10 cellular contexts compared by ENCODE assay signal in the genomic region with DNA sequence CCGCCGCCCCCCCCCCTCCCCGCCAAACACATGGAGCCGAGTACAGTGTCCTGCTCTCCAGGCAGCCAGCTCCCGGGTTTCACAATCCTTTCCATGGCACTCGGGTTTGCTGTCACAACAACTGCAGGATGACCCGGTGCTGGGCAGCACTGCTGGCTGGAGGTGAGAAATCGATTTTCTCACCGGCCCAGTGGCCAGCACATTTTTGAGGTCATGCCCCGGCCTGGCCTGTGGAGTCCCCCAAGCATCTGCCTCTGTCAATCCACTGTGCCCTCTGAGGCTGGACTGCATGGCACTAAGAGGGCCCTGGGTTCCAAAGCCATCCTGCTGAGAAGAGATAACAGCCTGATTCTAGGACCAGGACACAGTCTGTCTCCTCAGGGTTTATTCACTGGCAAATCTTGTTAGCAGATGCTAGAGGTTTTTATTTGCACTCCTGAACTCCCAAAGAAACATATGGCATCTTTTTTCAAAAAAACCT.
DNase-seq lines count a peak whose midpoint lies in the region; ATAC-seq and TF ChIP-seq lines count a peak whose summit lies in the region.
"Had no signal": no experiment of that assay in that cellular context is flagged by ENCODE, and none has a peak within 500 bp of the region (broad histone marks: within the 10 kb centered on the region; RNA-seq: fewer than 3 reads in every experiment).

No MANE protein-coding gene starts in this region.

- BruUV-seq in OCI-LY7 (replicated peaks; lab: Mats Ljungman, UMichigan), result no TSS peak

- H3K4me3 ChIP-seq in OCI-LY7 (ENCODE audit: low read depth, low read length, poor library complexity, severe bottlenecking), result no peak overlapping the region
- H3K4me3 ChIP-seq in fibroblast of villous mesenchyme (ENCODE audit: low read depth, low read length), result no peak overlapping the region
- no peak overlapping the region for H3K4me3 ChIP-seq in skeletal muscle tissue (ENCODE audit: low read length in 3 of 3)
- no peak overlapping the region for H3K4me3 ChIP-seq in HAP-1

- H3K36me3 ChIP-seq in OCI-LY7 (ENCODE audit: insufficient read depth, low read length) (peaks cover 76% of the 10 kb centered on the region), skeletal muscle tissue (ENCODE audit: control insufficient read depth in 3 of 3, insufficient read depth in 3 of 3, low read length in 3 of 3) (peaks cover 0 to 4% (median 3%) of the 10 kb centered on the region in 3 donors), HAP-1 (replicated peaks) (no peaks in the 10 kb centered on the region)

- no peaks in the 10 kb centered on the region for H3K27me3 Mint-ChIP-seq in naive thymus-derived CD8-positive, alpha-beta T cell

- peak overlapping the region in 5 of 10 donors; percentile 15 to 96 (median 33) for H3K27ac Mint-ChIP-seq in naive thymus-derived CD8-positive, alpha-beta T cell

- H3K9me2 ChIP-seq in OCI-LY7 (ENCODE audit: insufficient read depth, low read length), result no peaks in the 10 kb centered on the region

- CTCF ChIA-PET in OCI-LY7 (lab: Charles Lee; ENCODE audit: unreplicated experiment), result interaction anchor here (1.4 kb wide), 1 partner anchor 182 kb away, joined by 5 read pairs; no protein-coding TSS in a partner anchor

- no peak overlapping the region for H3K9ac ChIP-seq in skeletal muscle tissue (ENCODE audit: low read depth in 1 of 3, low read length in 3 of 3)

- peak overlapping the region in 1 of 10 donors; percentile 24 for H3K4me3 Mint-ChIP-seq in naive thymus-derived CD8-positive, alpha-beta T cell

- DNase-seq in GM13977 (ENCODE audit: low spot score) (peak; percentile 31), OCI-LY7 (ENCODE audit: low spot score) (no peak), fibroblast of villous mesenchyme (ENCODE audit: low read depth) (peak; percentile 27), SW 1271 (lab: John Stamatoyannopoulos, UW) (no peak), HAP-1 (ENCODE audit: low spot score in 2 of 2) (no peak)
- DNase-seq in naive thymus-derived CD8-positive, alpha-beta T cell, result no peak
- DNase-seq: activated CD4-positive, alpha-beta T cell treated with anti-CD3 and anti-CD28 coated beads, Interleukin-2, amount 50 U/mL, for 48 hours; GOT3; NCI-H748 treated with DMSO at 0.1 percent for 48 hours had no signal

- TF ChIP-seq CTCF in GM13977 (IDR thresholded peaks at IDR 0.05; ENCODE audit: extremely low read depth, insufficient read depth, missing control alignments), result no peak
- TF ChIP-seq CTCF in OCI-LY7 (conservative IDR thresholded peaks at IDR 0.05; ENCODE audit: low read length), result no peak
- TF ChIP-seq CTCF in fibroblast of villous mesenchyme (IDR thresholded peaks at IDR 0.05; ENCODE audit: insufficient read depth, low read depth, low read length), result no peak

- H3K9me3 ChIP-seq in OCI-LY7 (ENCODE audit: low read length) (no peaks in the 10 kb centered on the region), skeletal muscle tissue (ENCODE audit: control insufficient read depth in 3 of 3, low read length in 3 of 3) (no peaks in the 10 kb centered on the region), HAP-1 (no peaks in the 10 kb centered on the region)

- no peaks in the 10 kb centered on the region for H4K20me1 ChIP-seq in OCI-LY7 (ENCODE audit: insufficient read depth, low read length)

- H3K4me1 Mint-ChIP-seq in naive thymus-derived CD8-positive, alpha-beta T cell, result peaks cover 12 to 79% (median 33%) of the 10 kb centered on the region in 4 donors

- in situ Hi-C loops in GM13977 (cut with MboI; ENCODE audit: low pct_unique_long_range_greater_than_20kb, low sequenced_read_pairs, unreplicated experiment) (no loop called here), HAP-1 (cut with MboI; ENCODE audit: low sequenced_read_pairs) (no loop called here)

- H3K27ac ChIP-seq in OCI-LY7 (ENCODE audit: low read depth, low read length, poor library complexity, severe bottlenecking) (peak overlapping the region; percentile 78), skeletal muscle tissue (ENCODE audit: low read depth, low read length) (peak overlapping the region; percentile 75)

- peaks cover 65% of the 10 kb centered on the region for H3K4me1 ChIP-seq in OCI-LY7 (ENCODE audit: insufficient read depth, low read length, poor library complexity, severe bottlenecking)
- H3K4me1 ChIP-seq in skeletal muscle tissue (ENCODE audit: control insufficient read depth in 3 of 3, insufficient read depth in 3 of 3, low read length in 3 of 3), result peaks cover 16 to 25% (median 24%) of the 10 kb centered on the region in 3 donors
- H3K4me1 ChIP-seq in HAP-1, result no peaks in the 10 kb centered on the region

- intact Hi-C loops in OCI-LY7 (cut with micrococcal nuclease; ENCODE audit: unreplicated experiment), result no loop called here

- no peak overlapping the region for H3K4me2 ChIP-seq in OCI-LY7 (ENCODE audit: low read length)

- no peak for ATAC-seq in naive thymus-derived CD8-positive, alpha-beta T cell

- H3K27me3 ChIP-seq in skeletal muscle tissue (ENCODE audit: control insufficient read depth in 3 of 3, insufficient read depth in 3 of 3, low read length in 3 of 3) (no peaks in the 10 kb centered on the region), HAP-1 (ENCODE audit: low read depth) (no peaks in the 10 kb centered on the region)

- H3K36me3 Mint-ChIP-seq in naive thymus-derived CD8-positive, alpha-beta T cell, result peaks cover 9 to 75% (median 14%) of the 10 kb centered on the region in 3 donors

- H2AFZ ChIP-seq in OCI-LY7 (ENCODE audit: low read length), result no peak overlapping the region

- peaks cover 0 to 1% (median 0%) of the 10 kb centered on the region in 9 donors for H3K9me3 Mint-ChIP-seq in naive thymus-derived CD8-positive, alpha-beta T cell

- H3K79me2 ChIP-seq in OCI-LY7 (ENCODE audit: insufficient read depth, low read depth, low read length), result no peaks in the 10 kb centered on the region; the same call in 1 of the 2 replicates

- POLR2A ChIA-PET in OCI-LY7 (lab: Charles Lee), result interaction anchor here (1.0 to 1.6 kb wide), 4 partner anchors 9 to 44 kb away, joined by 3 to 5 read pairs (median 4); no protein-coding TSS in a partner anchor
- POLR2A ChIA-PET in naive thymus-derived CD8-positive, alpha-beta T cell (lab: Charles Lee), result no interaction called here

Comparison
In these comparisons a context has a peak if more than half of its experiments do, and no peak if none do; other contexts are left out.
1. DNase-seq: peak in GM13977 (single experiment) and fibroblast of villous mesenchyme (single experiment); none in OCI-LY7 (single experiment), SW 1271 (0 of 2), naive thymus-derived CD8-positive, alpha-beta T cell (0 of 10) and HAP-1 (0 of 2).